ENCODE assay signal across 1 cellular context in genomic region chr10:60399343-60399742, GRCh38.
TF ChIP-seq lines count a peak whose summit lies in the region.

No MANE protein-coding gene starts in this region.

TF ChIP-seq in GM23338, 12 proteins besides CTCF, POLR2A, EP300 and RAD21 (continued from another document):
- TF ChIP-seq, protein P1, sequence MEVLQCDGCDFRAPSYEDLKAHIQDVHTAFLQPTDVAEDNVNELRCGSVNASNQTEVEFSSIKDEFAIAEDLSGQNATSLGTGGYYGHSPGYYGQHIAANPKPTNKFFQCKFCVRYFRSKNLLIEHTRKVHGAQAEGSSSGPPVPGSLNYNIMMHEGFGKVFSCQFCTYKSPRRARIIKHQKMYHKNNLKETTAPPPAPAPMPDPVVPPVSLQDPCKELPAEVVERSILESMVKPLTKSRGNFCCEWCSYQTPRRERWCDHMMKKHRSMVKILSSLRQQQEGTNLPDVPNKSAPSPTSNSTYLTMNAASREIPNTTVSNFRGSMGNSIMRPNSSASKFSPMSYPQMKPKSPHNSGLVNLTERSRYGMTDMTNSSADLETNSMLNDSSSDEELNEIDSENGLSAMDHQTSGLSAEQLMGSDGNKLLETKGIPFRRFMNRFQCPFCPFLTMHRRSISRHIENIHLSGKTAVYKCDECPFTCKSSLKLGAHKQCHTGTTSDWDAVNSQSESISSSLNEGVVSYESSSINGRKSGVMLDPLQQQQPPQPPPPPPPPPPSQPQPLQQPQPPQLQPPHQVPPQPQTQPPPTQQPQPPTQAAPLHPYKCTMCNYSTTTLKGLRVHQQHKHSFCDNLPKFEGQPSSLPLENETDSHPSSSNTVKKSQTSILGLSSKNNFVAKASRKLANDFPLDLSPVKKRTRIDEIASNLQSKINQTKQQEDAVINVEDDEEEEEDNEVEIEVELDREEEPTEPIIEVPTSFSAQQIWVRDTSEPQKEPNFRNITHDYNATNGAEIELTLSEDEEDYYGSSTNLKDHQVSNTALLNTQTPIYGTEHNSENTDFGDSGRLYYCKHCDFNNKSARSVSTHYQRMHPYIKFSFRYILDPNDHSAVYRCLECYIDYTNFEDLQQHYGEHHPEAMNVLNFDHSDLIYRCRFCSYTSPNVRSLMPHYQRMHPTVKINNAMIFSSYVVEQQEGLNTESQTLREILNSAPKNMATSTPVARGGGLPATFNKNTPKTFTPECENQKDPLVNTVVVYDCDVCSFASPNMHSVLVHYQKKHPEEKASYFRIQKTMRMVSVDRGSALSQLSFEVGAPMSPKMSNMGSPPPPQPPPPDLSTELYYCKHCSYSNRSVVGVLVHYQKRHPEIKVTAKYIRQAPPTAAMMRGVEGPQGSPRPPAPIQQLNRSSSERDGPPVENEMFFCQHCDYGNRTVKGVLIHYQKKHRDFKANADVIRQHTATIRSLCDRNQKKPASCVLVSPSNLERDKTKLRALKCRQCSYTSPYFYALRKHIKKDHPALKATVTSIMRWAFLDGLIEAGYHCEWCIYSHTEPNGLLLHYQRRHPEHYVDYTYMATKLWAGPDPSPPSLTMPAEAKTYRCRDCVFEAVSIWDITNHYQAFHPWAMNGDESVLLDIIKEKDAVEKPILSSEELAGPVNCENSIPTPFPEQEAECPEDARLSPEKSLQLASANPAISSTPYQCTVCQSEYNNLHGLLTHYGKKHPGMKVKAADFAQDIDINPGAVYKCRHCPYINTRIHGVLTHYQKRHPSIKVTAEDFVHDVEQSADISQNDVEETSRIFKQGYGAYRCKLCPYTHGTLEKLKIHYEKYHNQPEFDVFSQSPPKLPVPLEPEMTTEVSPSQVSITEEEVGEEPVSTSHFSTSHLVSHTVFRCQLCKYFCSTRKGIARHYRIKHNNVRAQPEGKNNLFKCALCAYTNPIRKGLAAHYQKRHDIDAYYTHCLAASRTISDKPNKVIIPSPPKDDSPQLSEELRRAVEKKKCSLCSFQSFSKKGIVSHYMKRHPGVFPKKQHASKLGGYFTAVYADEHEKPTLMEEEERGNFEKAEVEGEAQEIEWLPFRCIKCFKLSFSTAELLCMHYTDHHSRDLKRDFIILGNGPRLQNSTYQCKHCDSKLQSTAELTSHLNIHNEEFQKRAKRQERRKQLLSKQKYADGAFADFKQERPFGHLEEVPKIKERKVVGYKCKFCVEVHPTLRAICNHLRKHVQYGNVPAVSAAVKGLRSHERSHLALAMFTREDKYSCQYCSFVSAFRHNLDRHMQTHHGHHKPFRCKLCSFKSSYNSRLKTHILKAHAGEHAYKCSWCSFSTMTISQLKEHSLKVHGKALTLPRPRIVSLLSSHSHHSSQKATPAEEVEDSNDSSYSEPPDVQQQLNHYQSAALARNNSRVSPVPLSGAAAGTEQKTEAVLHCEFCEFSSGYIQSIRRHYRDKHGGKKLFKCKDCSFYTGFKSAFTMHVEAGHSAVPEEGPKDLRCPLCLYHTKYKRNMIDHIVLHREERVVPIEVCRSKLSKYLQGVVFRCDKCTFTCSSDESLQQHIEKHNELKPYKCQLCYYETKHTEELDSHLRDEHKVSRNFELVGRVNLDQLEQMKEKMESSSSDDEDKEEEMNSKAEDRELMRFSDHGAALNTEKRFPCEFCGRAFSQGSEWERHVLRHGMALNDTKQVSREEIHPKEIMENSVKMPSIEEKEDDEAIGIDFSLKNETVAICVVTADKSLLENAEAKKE (CRISPR knock-in tag; IDR thresholded peaks at IDR 0.05), result no peak
- TF ChIP-seq ZNF114 (CRISPR knock-in tag; IDR thresholded peaks at IDR 0.05) (no peak), JUNB (IDR thresholded peaks at IDR 0.05; ENCODE audit: unreplicated experiment) (no peak)
